ENCODE assay signal across 31 cellular contexts in genomic region chr14:24387014-24387355, GRCh38. TPM values are rescaled to one million over a fixed set of nuclear protein-coding genes. Genes with fewer than 3 reads are reported as not detected.
DNase-seq lines count a peak whose midpoint lies in the region; ATAC-seq, FAIRE-seq and TF ChIP-seq lines count a peak whose summit lies in the region.
"Had no signal": no experiment of that assay in that cellular context is flagged by ENCODE, and none has a peak within 500 bp of the region (broad histone marks: within the 10 kb centered on the region; RNA-seq: fewer than 3 reads in every experiment).

No MANE protein-coding gene starts in this region.

- peak overlapping the region; percentile 55; the same call in 1 of the 2 replicates for H2AFZ ChIP-seq in K562 (ENCODE audit: low read depth, low read length)
- H2AFZ ChIP-seq in hepatocyte, result no peak overlapping the region

- no peaks in the 10 kb centered on the region for H3K27me3 Mint-ChIP-seq in nephron (ENCODE audit: low read depth)
- H3K27me3 Mint-ChIP-seq in activated CD4-positive, alpha-beta T cell treated with anti-CD3 and anti-CD28 coated beads for 36 hours, result peaks cover 17% of the 10 kb centered on the region

- WGBS in K562 (ENCODE audit: insufficient coverage, low coverage, missing lambda C conversion rate), result 31% methylated on average over 2 of the region's 2 CpGs
- 92% methylated on average over 2 of the region's 2 CpGs for WGBS in hepatocyte (ENCODE audit: low lambda C conversion rate, missing lambda C conversion rate)

- CTCF ChIA-PET in K562 (lab: Yijun Ruan, JAX; ENCODE audit: low intra/inter-chr PET ratio), result no interaction called here
- CTCF ChIA-PET in activated CD4-positive, alpha-beta T cell treated with anti-CD3 and anti-CD28 coated beads for 36 hours (lab: Charles Lee), result interaction anchor here (0.9 kb wide), 1 partner anchor 10 kb away, joined by 3 read pairs; no protein-coding TSS in a partner anchor

- ATAC-seq in K562, result no peak
- no peak for ATAC-seq in HG03439 (IDR thresholded peaks at IDR 0.05; ENCODE audit: unreplicated experiment)
- no peak for ATAC-seq in activated CD4-positive, alpha-beta T cell treated with anti-CD3 and anti-CD28 coated beads for 36 hours
- ATAC-seq: GM12878 had no signal

- H3K9ac ChIP-seq in K562 (ENCODE audit: insufficient read depth in 1 of 2, low read depth in 2 of 2, low read length in 2 of 2), result no peak overlapping the region
- H3K9ac ChIP-seq: BLaER1 had no signal

- no TSS peak for BruUV-seq in K562 (replicated peaks; lab: Mats Ljungman, UMichigan)

- H3K4me3 Mint-ChIP-seq in nephron, result no peak overlapping the region
- H3K4me3 Mint-ChIP-seq in activated CD4-positive, alpha-beta T cell treated with anti-CD3 and anti-CD28 coated beads for 36 hours, result no peak overlapping the region
- H3K4me3 Mint-ChIP-seq: CD14-positive monocyte; CD4-positive, alpha-beta memory T cell; CD4-positive, CD25-positive, alpha-beta regulatory T cell; CD8-positive, alpha-beta memory T cell had no signal

- no peak for FAIRE-seq in K562 (lab: Jason Lieb, UNC)
- FAIRE-seq: A204.1, GM12878, GM12892, GM18507 had no signal

- TF ChIP-seq CTCF in K562 (IDR thresholded peaks at IDR 0.05 in 2 of 3, conservative IDR thresholded peaks at IDR 0.05 in 1 of 3; ENCODE audit: insufficient read depth in 2 of 3, low read depth in 1 of 3, low read length in 3 of 3), result no peak
- no peak for TF ChIP-seq CTCF in hepatocyte (IDR thresholded peaks at IDR 0.05; ENCODE audit: poor library complexity)
- no peak for TF ChIP-seq CTCF in nephron (IDR thresholded peaks at IDR 0.05; ENCODE audit: unreplicated experiment in 3 of 3)

- H3K4me1 ChIP-seq in K562 (replicated peaks in 1 of 2; ENCODE audit: control insufficient read depth in 2 of 2, insufficient read depth in 2 of 2, low read length in 2 of 2) (peaks cover 7 to 11% of the 10 kb centered on the region in 2 experiments; a peak in 3 of 5 replicates), hepatocyte (ENCODE audit: insufficient read depth) (peaks cover 14% of the 10 kb centered on the region)
- H3K4me1 ChIP-seq: BE2C had no signal

- H3K36me3 ChIP-seq in K562 (ENCODE audit: control insufficient read depth, insufficient read depth, low read length) (no peaks in the 10 kb centered on the region), hepatocyte (replicated peaks; ENCODE audit: insufficient read depth, low read depth) (no peaks in the 10 kb centered on the region)
- H3K36me3 ChIP-seq: BE2C, BLaER1 had no signal

- in situ Hi-C loops in K562 (cut with MboI), result no loop called here

- H3K9me2 ChIP-seq in hepatocyte (replicated peaks; ENCODE audit: insufficient read depth), result no peaks in the 10 kb centered on the region

- intact Hi-C loops in K562 (cut with micrococcal nuclease), result no loop called here
- intact Hi-C loops in activated CD4-positive, alpha-beta T cell treated with anti-CD3 and anti-CD28 coated beads for 36 hours (cut with DNase I, micrococcal nuclease), result no loop called here

- DNase-seq in K562 (ENCODE audit: extremely low read depth in 1 of 4, low spot score in 3 of 4) (no peak), hepatocyte (ENCODE audit: low spot score) (no peak), middle frontal gyrus (ENCODE audit: extremely low spot score, low spot score) (no peak)
- no peak for DNase-seq in activated CD4-positive, alpha-beta T cell treated with anti-CD3 and anti-CD28 coated beads for 36 hours
- DNase-seq: 8988T; ACHN; BE2C; C1 segment of cervical spinal cord; CD4-positive, alpha-beta memory T cell; CD4-positive, CD25-positive, alpha-beta regulatory T cell; CD8-positive, alpha-beta memory T cell; COR-L47; DMS 273 treated with DMSO at 0.1 percent for 48 hours; DMS153; DMS53; DMS79; DND-41; EL; GDM1 had no signal

- no peak for TF ChIP-seq POLR2A in K562 (conservative IDR thresholded peaks at IDR 0.05)

- H3K36me3 Mint-ChIP-seq in nephron (ENCODE audit: low read depth), result no peaks in the 10 kb centered on the region
- H3K36me3 Mint-ChIP-seq in activated CD4-positive, alpha-beta T cell treated with anti-CD3 and anti-CD28 coated beads for 36 hours (ENCODE audit: low read depth), result no peaks in the 10 kb centered on the region
- H3K36me3 Mint-ChIP-seq: CD14-positive monocyte; CD4-positive, alpha-beta memory T cell; CD4-positive, CD25-positive, alpha-beta regulatory T cell; CD8-positive, alpha-beta memory T cell had no signal

- H4K20me1 ChIP-seq in K562 (replicated peaks; ENCODE audit: control insufficient read depth, insufficient read depth, low read length), result no peaks in the 10 kb centered on the region
- no peaks in the 10 kb centered on the region for H4K20me1 ChIP-seq in hepatocyte (ENCODE audit: insufficient read depth, poor library complexity, severe bottlenecking)
- H4K20me1 ChIP-seq: BLaER1 had no signal

- H3K79me2 ChIP-seq in K562 (ENCODE audit: control insufficient read depth, insufficient read depth, low read length) (no peaks in the 10 kb centered on the region), hepatocyte (no peaks in the 10 kb centered on the region)

- H3K27ac ChIP-seq in K562 (ENCODE audit: extremely low read depth, low read depth, low read length) (no peak overlapping the region), hepatocyte (peak overlapping the region; percentile 29)
- H3K27ac ChIP-seq: BLaER1 had no signal

- H3K9me3 Mint-ChIP-seq in nephron, result no peaks in the 10 kb centered on the region
- no peaks in the 10 kb centered on the region for H3K9me3 Mint-ChIP-seq in activated CD4-positive, alpha-beta T cell treated with anti-CD3 and anti-CD28 coated beads for 36 hours (ENCODE audit: low read depth)
- H3K9me3 Mint-ChIP-seq: CD14-positive monocyte; CD4-positive, alpha-beta memory T cell; CD8-positive, alpha-beta memory T cell had no signal

- H3K9me1 ChIP-seq in K562 (ENCODE audit: control insufficient read depth, insufficient read depth, low read length), result no peaks in the 10 kb centered on the region

- H3K4me3 ChIP-seq in K562 (no peak overlapping the region), hepatocyte (no peak overlapping the region)
- H3K4me3 ChIP-seq: BLaER1, GM12878 had no signal

- peak overlapping the region in 2 of 3 experiments; percentile 25 to 66 for H3K27ac Mint-ChIP-seq in nephron
- H3K27ac Mint-ChIP-seq in activated CD4-positive, alpha-beta T cell treated with anti-CD3 and anti-CD28 coated beads for 36 hours, result no peak overlapping the region
- H3K27ac Mint-ChIP-seq: CD14-positive monocyte; CD4-positive, alpha-beta memory T cell; CD4-positive, CD25-positive, alpha-beta regulatory T cell; CD8-positive, alpha-beta memory T cell had no signal

- TF ChIP-seq EP300 in K562 (IDR thresholded peaks at IDR 0.05; ENCODE audit: low read length), result no peak

- TF ChIP-seq RAD21 in K562 (CRISPR knock-in tag; conservative IDR thresholded peaks at IDR 0.05 in 1 of 2, IDR thresholded peaks at IDR 0.05 in 1 of 2), result no peak

- POLR2A ChIA-PET in K562 (lab: Yijun Ruan, JAX), result no interaction called here
- POLR2A ChIA-PET in activated CD4-positive, alpha-beta T cell treated with anti-CD3 and anti-CD28 coated beads for 36 hours (lab: Charles Lee), result no interaction called here

- H3K9me3 ChIP-seq in K562 (replicated peaks; ENCODE audit: control insufficient read depth, insufficient read depth, low read depth, low read length) (no peaks in the 10 kb centered on the region), hepatocyte (ENCODE audit: low read depth) (no peaks in the 10 kb centered on the region)
- H3K9me3 ChIP-seq: BE2C, BLaER1 had no signal

- no peak overlapping the region for H3K4me2 ChIP-seq in K562 (ENCODE audit: insufficient read depth, low read length)
- H3K4me2 ChIP-seq in hepatocyte, result peak overlapping the region; percentile 42
- H3K4me2 ChIP-seq: BLaER1 had no signal

- H3K27me3 ChIP-seq in K562 (ENCODE audit: control insufficient read depth in 2 of 2, insufficient read depth in 2 of 2, low read length in 2 of 2) (no peaks in the 10 kb centered on the region), hepatocyte (no peaks in the 10 kb centered on the region)
- H3K27me3 ChIP-seq: BE2C, BLaER1 had no signal

- H3K4me1 Mint-ChIP-seq in nephron, result peaks cover 47% of the 10 kb centered on the region
- H3K4me1 Mint-ChIP-seq in activated CD4-positive, alpha-beta T cell treated with anti-CD3 and anti-CD28 coated beads for 36 hours, result no peaks in the 10 kb centered on the region
- H3K4me1 Mint-ChIP-seq: CD4-positive, alpha-beta memory T cell; CD8-positive, alpha-beta memory T cell had no signal

RNA-seq across cellular contexts. Expression of gene NYNRIN, which starts 11.8 kb away (rescaled TPM):
- total RNA-seq in K562 (2011; cell fraction: chromatin; rRNA removed; ENCODE audit: low replicate concordance), result 1.0 and 5.0 TPM in 2 replicates
- 2.6 and 5.3 TPM in 2 replicates for total RNA-seq in K562 (2011; cell fraction: nucleolus; rRNA removed)
- total RNA-seq in K562 (2011; cell fraction: nucleoplasm; rRNA removed), result 2.0 and 2.1 TPM in 2 replicates
- total RNA-seq in K562 (2014; rRNA removed) (0.37 and 0.54 TPM in 2 replicates), K562 (2014; rRNA removed; fragmentation: Illumina TruSeq; extraction: Trizol) (0.22 TPM in 2 replicates), K562 (2015; rRNA removed; fragmentation: Illumina TruSeq; extraction: Trizol) (0.14 and 0.23 TPM in 2 replicates), K562 (2021) (1.2 and 1.9 TPM in 2 replicates), hepatocyte (41.7 and 56.5 TPM in 2 replicates)
- polyA plus RNA-seq in K562 (2011; rRNA removed) (1.2 TPM in 2 replicates), K562 (2014; fragmentation: Illumina TruSeq; extraction: Trizol) (0.58 and 0.61 TPM in 2 replicates), K562 (2014; fragmentation: Nextera tagmentation; extraction: Ambion mirVana) (under 1 TPM; 0.04 to 0.06 TPM), K562 (2014; rRNA removed) (0.28 and 0.47 TPM in 2 replicates), hepatocyte (34.4 and 34.5 TPM in 2 replicates)
- 0.78 and 1.7 TPM in 2 replicates for polyA plus RNA-seq in K562 (2011; cell fraction: cytosol; rRNA removed)
- 2.2 and 4.2 TPM in 2 replicates for polyA plus RNA-seq in K562 (2011; cell fraction: nucleus; rRNA removed)
- 0.68 and 0.72 TPM in 2 replicates for polyA plus RNA-seq in K562 (2012)
- 1.5 and 2.9 TPM in 2 replicates for polyA minus RNA-seq in K562 (2011; rRNA and poly(A)+ RNA removed)
- polyA minus RNA-seq in K562 (2011; cell fraction: cytosol; rRNA and poly(A)+ RNA removed), result 2.5 and 3.9 TPM in 2 replicates
- polyA minus RNA-seq in K562 (2011; cell fraction: nucleus; rRNA and poly(A)+ RNA removed), result 2.6 and 3.5 TPM in 2 replicates
- under 1 TPM; 0.07 to 0.16 TPM for total RNA-seq in activated CD4-positive, alpha-beta T cell treated with anti-CD3 and anti-CD28 coated beads for 36 hours
- polyA plus RNA-seq: CD8-positive, alpha-beta memory T cell had no signal

RNA-seq across cellular contexts. Expression of gene NFATC4, which starts 19.0 kb away (rescaled TPM):
- 26.5 and 55.3 TPM in 2 replicates for total RNA-seq in K562 (2011; cell fraction: chromatin; rRNA removed; ENCODE audit: low replicate concordance)
- total RNA-seq in K562 (2011; cell fraction: nucleolus; rRNA removed), result 25.3 and 27.3 TPM in 2 replicates
- total RNA-seq in K562 (2011; cell fraction: nucleoplasm; rRNA removed), result 25.2 and 31.9 TPM in 2 replicates
- 0.54 and 2.4 TPM in 2 replicates for total RNA-seq in K562 (2014; rRNA removed)
- total RNA-seq in K562 (2014; rRNA removed; fragmentation: Illumina TruSeq; extraction: Trizol), result 0.25 and 0.51 TPM in 2 replicates
- 0.40 and 0.49 TPM in 2 replicates for total RNA-seq in K562 (2015; rRNA removed; fragmentation: Illumina TruSeq; extraction: Trizol)
- 2.2 and 3.7 TPM in 2 replicates for total RNA-seq in K562 (2021)
- 3.8 and 9.9 TPM in 2 replicates for polyA plus RNA-seq in K562 (2011; rRNA removed)
- polyA plus RNA-seq in K562 (2011; cell fraction: cytosol; rRNA removed), result 4.9 and 5.2 TPM in 2 replicates
- polyA plus RNA-seq in K562 (2011; cell fraction: nucleus; rRNA removed), result 131 and 146 TPM in 2 replicates
- 1.1 and 1.8 TPM in 2 replicates for polyA plus RNA-seq in K562 (2012)
- 1.0 and 1.1 TPM in 2 replicates for polyA plus RNA-seq in K562 (2014; fragmentation: Illumina TruSeq; extraction: Trizol)
- polyA plus RNA-seq in K562 (2014; fragmentation: Nextera tagmentation; extraction: Ambion mirVana), result under 1 TPM in 1 of 2 experiments, not detected in 1; 0.32 TPM
- polyA plus RNA-seq in K562 (2014; rRNA removed), result 1.9 and 2.5 TPM in 2 replicates
- 2.1 and 2.8 TPM in 2 replicates for polyA minus RNA-seq in K562 (2011; rRNA and poly(A)+ RNA removed)
- 2.1 TPM in 2 replicates for polyA minus RNA-seq in K562 (2011; cell fraction: cytosol; rRNA and poly(A)+ RNA removed)
- 8.3 and 11.6 TPM in 2 replicates for polyA minus RNA-seq in K562 (2011; cell fraction: nucleus; rRNA and poly(A)+ RNA removed)
- 37.8 and 45.0 TPM in 2 replicates for total RNA-seq in hepatocyte
- 68.8 and 84.5 TPM in 2 replicates for polyA plus RNA-seq in hepatocyte
- total RNA-seq in activated CD4-positive, alpha-beta T cell treated with anti-CD3 and anti-CD28 coated beads for 36 hours, result under 1 TPM; 0.11 to 0.30 TPM
- total RNA-seq: CD4-positive, alpha-beta memory T cell; CD4-positive, CD25-positive, alpha-beta regulatory T cell had no signal
- polyA plus RNA-seq: CD14-positive monocyte; CD4-positive, alpha-beta memory T cell; CD4-positive, CD25-positive, alpha-beta regulatory T cell; CD8-positive, alpha-beta memory T cell had no signal

RNA-seq across cellular contexts. Expression of gene CBLN3, which starts 42.5 kb away (rescaled TPM):
- 1.5 and 2.4 TPM in 2 replicates for total RNA-seq in K562 (2011; cell fraction: chromatin; rRNA removed; ENCODE audit: low replicate concordance)
- total RNA-seq in K562 (2011; cell fraction: nucleolus; rRNA removed), result 0.67 and 0.92 TPM in 2 replicates
- 0.95 and 1.1 TPM in 2 replicates for total RNA-seq in K562 (2011; cell fraction: nucleoplasm; rRNA removed)
- total RNA-seq in K562 (2014; rRNA removed) (0.05 and 0.20 TPM in 2 replicates), K562 (2014; rRNA removed; fragmentation: Illumina TruSeq; extraction: Trizol) (0.10 and 0.11 TPM in 2 replicates), K562 (2015; rRNA removed; fragmentation: Illumina TruSeq; extraction: Trizol) (0.19 and 0.25 TPM in 2 replicates), K562 (2021) (0.44 and 0.67 TPM in 2 replicates), hepatocyte (2.2 and 2.8 TPM in 2 replicates)
- polyA plus RNA-seq in K562 (2011; rRNA removed) (0.59 and 0.66 TPM in 2 replicates), K562 (2014; fragmentation: Illumina TruSeq; extraction: Trizol) (0.30 and 0.32 TPM in 2 replicates), K562 (2014; fragmentation: Nextera tagmentation; extraction: Ambion mirVana) (under 1 TPM in 1 of 2 experiments, not detected in 1; 0.06 TPM), K562 (2014; rRNA removed) (0.05 and 0.27 TPM in 2 replicates), hepatocyte (0.99 and 2.4 TPM in 2 replicates)
- 0.53 and 0.57 TPM in 2 replicates for polyA plus RNA-seq in K562 (2011; cell fraction: cytosol; rRNA removed)
- polyA plus RNA-seq in K562 (2011; cell fraction: nucleus; rRNA removed), result 2.5 and 3.6 TPM in 2 replicates
- 0.74 and 0.96 TPM in 2 replicates for polyA plus RNA-seq in K562 (2012)
- 0.09 and 0.28 TPM in 2 replicates for polyA minus RNA-seq in K562 (2011; rRNA and poly(A)+ RNA removed)
- 2.2 TPM in 1 of 2 replicates, not detected in the other for polyA minus RNA-seq in K562 (2011; cell fraction: cytosol; rRNA and poly(A)+ RNA removed)
- polyA minus RNA-seq in K562 (2011; cell fraction: nucleus; rRNA and poly(A)+ RNA removed), result 0.27 and 0.56 TPM in 2 replicates
- 10 to 100 TPM; 11.6 to 12.2 TPM for total RNA-seq in activated CD4-positive, alpha-beta T cell treated with anti-CD3 and anti-CD28 coated beads for 36 hours
- total RNA-seq: Daoy had no signal
- polyA plus RNA-seq: CD8-positive, alpha-beta memory T cell had no signal

RNA-seq across cellular contexts. Expression of gene KHNYN, which starts 42.8 kb away (rescaled TPM):
- 28.3 and 36.5 TPM in 2 replicates for total RNA-seq in K562 (2011; cell fraction: chromatin; rRNA removed; ENCODE audit: low replicate concordance)
- total RNA-seq in K562 (2011; cell fraction: nucleolus; rRNA removed), result 27.8 and 28.2 TPM in 2 replicates
- 29.5 and 37.6 TPM in 2 replicates for total RNA-seq in K562 (2011; cell fraction: nucleoplasm; rRNA removed)
- total RNA-seq in K562 (2014; rRNA removed), result 18.6 and 26.9 TPM in 2 replicates
- 13.6 and 14.2 TPM in 2 replicates for total RNA-seq in K562 (2014; rRNA removed; fragmentation: Illumina TruSeq; extraction: Trizol)
- total RNA-seq in K562 (2015; rRNA removed; fragmentation: Illumina TruSeq; extraction: Trizol), result 14.5 and 14.6 TPM in 2 replicates
- total RNA-seq in K562 (2021), result 20.0 and 26.0 TPM in 2 replicates
- polyA plus RNA-seq in K562 (2011; rRNA removed), result 12.4 and 14.8 TPM in 2 replicates
- 8.9 and 10.7 TPM in 2 replicates for polyA plus RNA-seq in K562 (2011; cell fraction: cytosol; rRNA removed)
- polyA plus RNA-seq in K562 (2011; cell fraction: nucleus; rRNA removed), result 35.7 and 38.4 TPM in 2 replicates
- 15.4 and 24.1 TPM in 2 replicates for polyA plus RNA-seq in K562 (2012)
- 14.1 and 18.3 TPM in 2 replicates for polyA plus RNA-seq in K562 (2014; fragmentation: Illumina TruSeq; extraction: Trizol)
- 1 to 10 TPM in 1 of 2 experiments, under 1 TPM in 1; 0.76 to 1.8 TPM for polyA plus RNA-seq in K562 (2014; fragmentation: Nextera tagmentation; extraction: Ambion mirVana)
- polyA plus RNA-seq in K562 (2014; rRNA removed), result 14.4 and 16.5 TPM in 2 replicates
- polyA minus RNA-seq in K562 (2011; rRNA and poly(A)+ RNA removed), result 16.5 and 17.2 TPM in 2 replicates
- polyA minus RNA-seq in K562 (2011; cell fraction: cytosol; rRNA and poly(A)+ RNA removed), result 8.8 and 9.6 TPM in 2 replicates
- 29.2 and 37.0 TPM in 2 replicates for polyA minus RNA-seq in K562 (2011; cell fraction: nucleus; rRNA and poly(A)+ RNA removed)
- total RNA-seq in hepatocyte, result 67.1 and 90.5 TPM in 2 replicates
- polyA plus RNA-seq in hepatocyte, result 36.4 and 39.6 TPM in 2 replicates
- 10 to 100 TPM; 50.6 to 58.1 TPM for total RNA-seq in activated CD4-positive, alpha-beta T cell treated with anti-CD3 and anti-CD28 coated beads for 36 hours

RNA-seq across cellular contexts. Expression of gene RIPK3, which starts 47.2 kb away (rescaled TPM):
- 1.1 and 1.6 TPM in 2 replicates for total RNA-seq in K562 (2011; cell fraction: chromatin; rRNA removed; ENCODE audit: low replicate concordance)
- 0.83 and 1.3 TPM in 2 replicates for total RNA-seq in K562 (2011; cell fraction: nucleolus; rRNA removed)
- 0.84 and 1.5 TPM in 2 replicates for total RNA-seq in K562 (2011; cell fraction: nucleoplasm; rRNA removed)
- total RNA-seq in K562 (2014; rRNA removed) (0.27 TPM in 1 of 2 replicates, not detected in the other), K562 (2014; rRNA removed; fragmentation: Illumina TruSeq; extraction: Trizol) (0.29 TPM in 1 of 2 replicates, not detected in the other), K562 (2015; rRNA removed; fragmentation: Illumina TruSeq; extraction: Trizol) (0.23 and 0.43 TPM in 2 replicates), K562 (2021) (0.31 and 0.40 TPM in 2 replicates), hepatocyte (4.8 and 9.1 TPM in 2 replicates)
- polyA plus RNA-seq in K562 (2011; rRNA removed) (0.08 and 0.27 TPM in 2 replicates), K562 (2014; fragmentation: Illumina TruSeq; extraction: Trizol) (0.14 TPM in 1 of 2 replicates, not detected in the other), K562 (2014; fragmentation: Nextera tagmentation; extraction: Ambion mirVana) (under 1 TPM in 1 of 2 experiments, not detected in 1; 0.03 TPM), K562 (2014; rRNA removed) (0.61 TPM in 1 of 2 replicates, not detected in the other), hepatocyte (7.0 and 7.4 TPM in 2 replicates)
- polyA plus RNA-seq in K562 (2011; cell fraction: cytosol; rRNA removed), result 0.16 TPM in 1 of 2 replicates, not detected in the other
- polyA plus RNA-seq in K562 (2011; cell fraction: nucleus; rRNA removed), result 0.66 and 0.82 TPM in 2 replicates
- 0.16 and 0.26 TPM in 2 replicates for polyA plus RNA-seq in K562 (2012)
- not detected in 2 replicates for polyA minus RNA-seq in K562 (2011; rRNA and poly(A)+ RNA removed)
- polyA minus RNA-seq in K562 (2011; cell fraction: cytosol; rRNA and poly(A)+ RNA removed), result not detected in 2 replicates
- polyA minus RNA-seq in K562 (2011; cell fraction: nucleus; rRNA and poly(A)+ RNA removed), result 0.44 TPM in 1 of 2 replicates, not detected in the other
- 1 to 10 TPM; 8.9 to 9.4 TPM for total RNA-seq in activated CD4-positive, alpha-beta T cell treated with anti-CD3 and anti-CD28 coated beads for 36 hours
- total RNA-seq: A673, Daoy, G401 had no signal
- polyA plus RNA-seq: AG04450 had no signal
